24 cellular contexts compared by ENCODE assay signal in genomic region chr4:137263206-137263605, GRCh38.
"Had no signal": no experiment of that assay in that cellular context is flagged by ENCODE, and none has a peak within 500 bp of the region (broad histone marks: within the 10 kb centered on the region; RNA-seq: fewer than 3 reads in every experiment).

No MANE protein-coding gene starts in this region.

- H3K9me3 ChIP-seq: left ventricle myocardium inferior, neutrophil, right atrium auricular region, right lobe of liver, tibial nerve, uterus had no signal

- ATAC-seq: natural killer cell; right lobe of liver; stimulated activated memory B cell treated with anti-CD40 and anti-IgM and Interleukin-4, amounts not matched to agents 10 μg/mL and 1 μg/mL and 100 μg/mL, for 72 hours; stimulated activated naive CD8-positive, alpha-beta T cell treated with anti-CD3 and anti-CD28 coated beads, Interleukin-15, amount 100 ng/mL, for 72 hours had no signal

- H3K9ac ChIP-seq: parathyroid adenoma had no signal

- H3K4me3 ChIP-seq: hepatocyte, left ventricle myocardium inferior, lung, right atrium auricular region, right lobe of liver, smooth muscle cell, tibial nerve, uterus had no signal

- H2AFZ ChIP-seq: hepatocyte, parathyroid adenoma had no signal

- H3K36me3 ChIP-seq: left ventricle myocardium inferior, neutrophil, right atrium auricular region, right lobe of liver, tibial nerve, uterus had no signal

- H3K27ac ChIP-seq: hepatocyte, left ventricle myocardium inferior, neutrophil, parathyroid adenoma, right atrium auricular region, right lobe of liver, tibial nerve, uterus had no signal

- H3K4me1 ChIP-seq: left ventricle myocardium inferior, parathyroid adenoma, right atrium auricular region, right lobe of liver, uterus had no signal

- H3K27me3 ChIP-seq: hepatocyte, neutrophil, right atrium auricular region, right lobe of liver, tibial nerve, uterus had no signal

- DNase-seq: islet precursor cell; left ventricle myocardium inferior; mesendoderm; naive B cell; natural killer cell; nephron progenitor cell; occipital lobe; right lobe of liver; stimulated activated CD4-positive, alpha-beta T cell treated with anti-CD3 and anti-CD28 coated beads, Interleukin-1b, Interleukin-23, amount 100 ng/mL, for 48 hours; stimulated activated CD4-positive, alpha-beta T cell treated with anti-CD3 and anti-CD28 coated beads, Interleukin-2, amount 100 ng/mL, for 48 hours; stimulated activated CD4-positive, alpha-beta T cell treated with anti-CD3 and anti-CD28 coated beads, Interleukin-4, amount 100 ng/mL, for 4 hours; stimulated activated CD8-positive, alpha-beta memory T cell treated with anti-CD3 and anti-CD28 coated beads, Interleukin-4, amount 100 ng/mL, for 48 hours; stimulated activated naive CD4-positive, alpha-beta T cell treated with Interleukin-2 at 50 U/mL for 16 hours; stimulated activated naive CD8-positive, alpha-beta T cell treated with anti-CD3 and anti-CD28 coated beads, Interleukin-15, amount 100 ng/mL, for 72 hours; substantia nigra; uterus had no signal

- H3K4me2 ChIP-seq: hepatocyte, smooth muscle cell had no signal
